In the genomic region with DNA sequence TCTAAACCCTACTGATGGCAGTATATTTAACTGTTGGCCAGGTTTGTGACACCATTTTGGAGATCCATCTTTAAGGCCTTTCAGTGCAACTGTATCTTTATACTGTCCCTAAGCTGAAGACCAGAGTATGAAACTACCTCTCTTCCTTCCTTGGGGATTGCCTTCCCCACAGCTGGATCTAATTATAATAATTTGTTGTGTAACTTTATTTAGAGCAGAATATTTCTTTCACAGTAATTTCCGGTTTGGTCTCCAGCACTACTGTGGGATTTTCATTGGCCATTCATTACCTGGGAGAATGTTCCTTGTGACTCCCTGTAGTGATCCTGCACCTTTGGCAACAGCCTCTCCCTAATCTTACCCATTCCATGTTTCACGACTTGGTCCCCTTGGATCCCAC, we compare ENCODE assay signal across 20 cellular contexts.
DNase-seq lines count a peak whose midpoint lies in the region; ATAC-seq and TF ChIP-seq lines count a peak whose summit lies in the region.
"Had no signal": no experiment of that assay in that cellular context is flagged by ENCODE, and none has a peak within 500 bp of the region (broad histone marks: within the 10 kb centered on the region; RNA-seq: fewer than 3 reads in every experiment).

No MANE protein-coding gene starts in this region.

- no peaks in the 10 kb centered on the region for H3K27me3 Mint-ChIP-seq in stimulated activated naive CD8-positive, alpha-beta T cell treated with anti-CD3 and anti-CD28 coated beads, Interleukin-15, amount 100 ng/mL, for 72 hours

- no peak overlapping the region for H3K9ac ChIP-seq in SK-N-MC (ENCODE audit: insufficient read length)
- H3K9ac ChIP-seq in mesendoderm (ENCODE audit: low read length) = no peak overlapping the region
- H3K9ac ChIP-seq: BLaER1 had no signal

- peaks cover 0 to 6% of the 10 kb centered on the region in 2 donors for H3K9me3 Mint-ChIP-seq in stimulated activated naive CD8-positive, alpha-beta T cell treated with anti-CD3 and anti-CD28 coated beads, Interleukin-15, amount 100 ng/mL, for 72 hours
- H3K9me3 Mint-ChIP-seq: CD8-positive, alpha-beta T cell had no signal

- peak; percentile 24 for DNase-seq in AG09319 (ENCODE audit: extremely low read depth, low read depth)
- DNase-seq in EH (ENCODE audit: low read depth) = peak; percentile 44
- DNase-seq in SK-N-MC (ENCODE audit: low read depth, low spot score) = peak; percentile 80
- peak; percentile 37 to 67 for DNase-seq in foreskin fibroblast
- DNase-seq in mesendoderm = no peak
- DNase-seq in stimulated activated naive CD8-positive, alpha-beta T cell treated with anti-CD3 and anti-CD28 coated beads, Interleukin-15, amount 100 ng/mL, for 72 hours = no peak
- DNase-seq in Peyer's patch = no peak
- DNase-seq: ACHN; CD8-positive, alpha-beta T cell; DMS53; Kasumi-1; MG63; NCI-H1092; NCI-H1436 treated with DMSO at 0.1 percent for 48 hours; NCI-H2029; NCI-H2171; NCI-H446 treated with DMSO at 0.1 percent for 48 hours; Right ventricle myocardium superior had no signal

- H3K27ac Mint-ChIP-seq in stimulated activated naive CD8-positive, alpha-beta T cell treated with anti-CD3 and anti-CD28 coated beads, Interleukin-15, amount 100 ng/mL, for 72 hours = no peak overlapping the region

- H3K36me3 ChIP-seq in SK-N-MC (ENCODE audit: insufficient read depth, low read length) = peaks cover 15% of the 10 kb centered on the region
- H3K36me3 ChIP-seq in mesendoderm (ENCODE audit: control insufficient read depth, insufficient read depth, low read length) = no peaks in the 10 kb centered on the region
- H3K36me3 ChIP-seq in Peyer's patch = no peaks in the 10 kb centered on the region
- H3K36me3 ChIP-seq: HAP-1, MG63 had no signal

- H2BK5ac ChIP-seq in mesendoderm (ENCODE audit: low read length) = no peak overlapping the region

- no peak overlapping the region for H4K8ac ChIP-seq in mesendoderm (ENCODE audit: low read depth, low read length)

- H3K9me3 ChIP-seq in SK-N-MC (ENCODE audit: low read depth, low read length) (no peaks in the 10 kb centered on the region), Peyer's patch (no peaks in the 10 kb centered on the region)
- H3K9me3 ChIP-seq: HAP-1, MG63 had no signal

- ATAC-seq in stimulated activated naive CD8-positive, alpha-beta T cell treated with anti-CD3 and anti-CD28 coated beads, Interleukin-15, amount 100 ng/mL, for 72 hours = no peak
- ATAC-seq: CD8-positive, alpha-beta T cell had no signal

- no peak overlapping the region for H3K56ac ChIP-seq in mesendoderm (ENCODE audit: low read length)

- H3K4me1 ChIP-seq in mesendoderm (ENCODE audit: control insufficient read depth, low read depth, low read length) (no peaks in the 10 kb centered on the region), Peyer's patch (peaks cover 0 to 9% (median 0%) of the 10 kb centered on the region in 4 donors)
- H3K4me1 ChIP-seq: HAP-1 had no signal

- H3K27me3 ChIP-seq in mesendoderm (ENCODE audit: insufficient read depth, low read length, poor library complexity) = no peaks in the 10 kb centered on the region
- H3K27me3 ChIP-seq in Peyer's patch = no peaks in the 10 kb centered on the region
- H3K27me3 ChIP-seq: BLaER1, MG63 had no signal

- H3K79me1 ChIP-seq in mesendoderm (ENCODE audit: low read length) = no peaks in the 10 kb centered on the region

- H3K27ac ChIP-seq in SK-N-MC (peak overlapping the region; percentile 76), mesendoderm (ENCODE audit: low read depth, low read length) (no peak overlapping the region), Peyer's patch (no peak overlapping the region)
- H3K27ac ChIP-seq: BLaER1 had no signal

- H3K4me2 ChIP-seq in mesendoderm (ENCODE audit: low read length) = no peak overlapping the region
- H3K4me2 ChIP-seq: BLaER1 had no signal

- H3K4me3 Mint-ChIP-seq in stimulated activated naive CD8-positive, alpha-beta T cell treated with anti-CD3 and anti-CD28 coated beads, Interleukin-15, amount 100 ng/mL, for 72 hours = no peak overlapping the region
- H3K4me3 Mint-ChIP-seq: CD8-positive, alpha-beta T cell had no signal

- H3K18ac ChIP-seq in mesendoderm (ENCODE audit: low read length) = no peak overlapping the region

- H4K5ac ChIP-seq in mesendoderm (ENCODE audit: low read length) = no peak overlapping the region

- H3K4ac ChIP-seq in mesendoderm (ENCODE audit: low read depth, low read length) = no peak overlapping the region

- WGBS in mesendoderm (ENCODE audit: extremely low coverage, insufficient coverage, low lambda C conversion rate) = no CpG with 5 or more reads among the region's 2 CpGs

- no peak for TF ChIP-seq POLR2A in Peyer's patch (IDR thresholded peaks at IDR 0.05)

- no peak overlapping the region for H2BK120ac ChIP-seq in mesendoderm (ENCODE audit: low read depth, low read length)

- H2BK15ac ChIP-seq in mesendoderm (replicated peaks; ENCODE audit: low read depth) = no peak overlapping the region

- H3K4me1 Mint-ChIP-seq in stimulated activated naive CD8-positive, alpha-beta T cell treated with anti-CD3 and anti-CD28 coated beads, Interleukin-15, amount 100 ng/mL, for 72 hours = peaks cover 52% of the 10 kb centered on the region

- H3K4me3 ChIP-seq in SK-N-MC (no peak overlapping the region), foreskin fibroblast (ENCODE audit: low read depth in 1 of 2, low read length in 2 of 2) (no peak overlapping the region), mesendoderm (ENCODE audit: low read length) (no peak overlapping the region), Peyer's patch (no peak overlapping the region)
- H3K4me3 ChIP-seq: BLaER1, HAP-1, MG63 had no signal

- no peaks in the 10 kb centered on the region for H3K79me2 ChIP-seq in mesendoderm (ENCODE audit: control insufficient read depth, insufficient read depth, low read length)

- H3K23ac ChIP-seq in mesendoderm (ENCODE audit: low read length) = no peak overlapping the region

- H2AK5ac ChIP-seq in mesendoderm (ENCODE audit: low read length) = no peak overlapping the region

- TF ChIP-seq CTCF in AG09319 (IDR thresholded peaks at IDR 0.05; ENCODE audit: low read depth, low read length) (no peak), foreskin fibroblast (IDR thresholded peaks at IDR 0.05; ENCODE audit: low read depth, low read length) (no peak), Peyer's patch (IDR thresholded peaks at IDR 0.05) (no peak)

Comparison
In these comparisons a context has a peak if more than half of its experiments do, and no peak if none do; other contexts are left out.
1. DNase-seq: peak in AG09319 (single experiment), EH (single experiment), SK-N-MC (single experiment) and foreskin fibroblast (2 of 2); none in mesendoderm (single experiment), stimulated activated naive CD8-positive, alpha-beta T cell treated with anti-CD3 and anti-CD28 coated beads, Interleukin-15, amount 100 ng/mL, for 72 hours (0 of 2) and Peyer's patch (0 of 3).